In the genomic region with DNA sequence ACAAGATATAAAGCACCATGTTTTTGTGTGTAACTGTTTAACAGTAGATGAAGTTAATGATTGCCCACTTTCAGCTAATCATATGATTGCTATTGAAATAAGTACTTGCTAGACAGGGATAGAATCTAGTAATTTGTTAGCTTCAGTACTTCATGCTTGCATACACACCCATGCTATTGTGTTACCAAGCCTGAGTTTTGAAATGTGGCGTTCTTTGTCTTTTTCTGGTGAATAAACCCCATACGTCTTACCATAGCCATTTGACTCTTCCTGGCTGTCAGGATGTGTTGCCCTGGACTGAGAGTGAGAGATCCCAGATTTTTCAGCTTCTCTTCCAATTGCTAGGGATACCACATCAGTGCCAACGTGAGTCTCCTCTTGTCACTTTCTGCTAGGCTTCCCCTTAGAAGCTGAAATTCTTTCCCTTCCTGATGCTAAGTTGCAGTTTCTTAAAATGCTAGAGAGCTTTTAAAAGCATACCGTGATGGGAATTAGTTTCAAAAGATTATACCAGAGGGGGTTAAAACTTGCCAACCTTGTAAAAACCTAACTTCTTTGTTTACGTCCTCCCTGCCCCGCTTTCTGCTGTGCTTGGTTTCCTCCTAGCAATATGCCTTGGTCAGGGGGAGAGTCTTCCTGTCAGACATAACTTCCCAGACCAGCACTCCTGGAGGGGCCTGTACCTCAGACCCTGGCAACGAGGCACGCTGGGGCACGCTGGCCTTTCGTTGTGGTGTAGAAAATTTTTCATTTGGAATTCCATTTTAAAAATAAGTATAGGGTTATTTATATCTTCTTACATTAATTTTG, we compare ENCODE assay signal across 8 cellular contexts.
DNase-seq lines count a peak whose midpoint lies in the region; FAIRE-seq and TF ChIP-seq lines count a peak whose summit lies in the region.

No MANE protein-coding gene starts in this region.

- TF ChIP-seq RAD21 in SK-N-SH (IDR thresholded peaks at IDR 0.05; ENCODE audit: low read length) = no peak

- DNase-seq in GM19239 (ENCODE audit: insufficient read length, low spot score) = no peak
- DNase-seq in SK-N-SH = peak; percentile 30
- peak; percentile 31 for DNase-seq in glutamatergic neuron
- no peak for DNase-seq in sigmoid colon
- no peak for DNase-seq in stimulated activated CD4-positive, alpha-beta T cell treated with anti-CD3 and anti-CD28 coated beads, Interleukin-15, amount 100 ng/mL, for 24 hours
- DNase-seq in NK-92 treated with Interleukin-12 subunit alpha and Interleukin-12 subunit beta, amount 100 ng/mL, for 24 hours (lab: John Stamatoyannopoulos, UW) = no peak
- DNase-seq in NOMO-1 treated with dmso at 0.1 percent for 144 hours (lab: John Stamatoyannopoulos, UW; ENCODE audit: unreplicated experiment) = no peak
- DNase-seq in HuH-7.5 (ENCODE audit: low spot score) = no peak

- intact Hi-C loops in sigmoid colon (cut with DNase I) = no loop called here

- H3K79me2 ChIP-seq in SK-N-SH (ENCODE audit: insufficient read depth) = peaks cover 63% of the 10 kb centered on the region

- H3K9me2 ChIP-seq in SK-N-SH = no peaks in the 10 kb centered on the region

- TF ChIP-seq CTCF in SK-N-SH (IDR thresholded peaks at IDR 0.05) = no peak
- no peak for TF ChIP-seq CTCF in glutamatergic neuron (IDR thresholded peaks at IDR 0.05; ENCODE audit: partially characterized antibody, unreplicated experiment)
- no peak for TF ChIP-seq CTCF in sigmoid colon (IDR thresholded peaks at IDR 0.05)

- H3K9me3 Mint-ChIP-seq in glutamatergic neuron (ENCODE audit: unreplicated experiment) = peaks cover 32% of the 10 kb centered on the region

- H3K9me3 ChIP-seq in SK-N-SH (no peaks in the 10 kb centered on the region), sigmoid colon (no peaks in the 10 kb centered on the region)

- H3K36me3 ChIP-seq in SK-N-SH (replicated peaks in 1 of 2; ENCODE audit: control insufficient read depth in 1 of 2, insufficient read depth in 2 of 2, low read length in 1 of 2) (no peaks in the 10 kb centered on the region), sigmoid colon (no peaks in the 10 kb centered on the region)

- H3K27ac Mint-ChIP-seq in glutamatergic neuron (ENCODE audit: unreplicated experiment) = peak overlapping the region; percentile 99

- peaks cover 3% of the 10 kb centered on the region for H3K36me3 Mint-ChIP-seq in glutamatergic neuron (ENCODE audit: unreplicated experiment)

- H3K4me1 ChIP-seq in SK-N-SH (ENCODE audit: control insufficient read depth in 1 of 2, insufficient read depth in 2 of 2, low read depth in 1 of 2, low read length in 1 of 2) (peaks cover 20 to 24% of the 10 kb centered on the region in 2 experiments), sigmoid colon (peaks cover 0 to 91% (median 76%) of the 10 kb centered on the region in 4 donors)

- POLR2A ChIA-PET in SK-N-SH (lab: Yijun Ruan, JAX) = interaction anchor here (0.9 to 1.3 kb wide), 2 partner anchors 12 to 18 kb away, joined by 4 read pairs; no protein-coding TSS in a partner anchor

- 66% methylated on average over 10 of the region's 10 CpGs for WGBS in SK-N-SH (ENCODE audit: low lambda C conversion rate)
- WGBS in sigmoid colon, 2 donors = 19 to 25% methylated on average over 10 of the region's 10 CpGs

- H3F3A ChIP-seq in SK-N-SH (replicated peaks; ENCODE audit: insufficient read depth) = peaks cover 26% of the 10 kb centered on the region

- CTCF ChIA-PET in SK-N-SH (lab: Yijun Ruan, JAX) = interaction anchor here (0.9 to 1.3 kb wide), 4 partner anchors 10 to 130 kb away, joined by 3 to 4 read pairs (median 4); no protein-coding TSS in a partner anchor

- TF ChIP-seq EP300 in SK-N-SH (IDR thresholded peaks at IDR 0.05; ENCODE audit: borderline replicate concordance in 1 of 2, low read depth in 1 of 2, low read length in 1 of 2) (no peak), sigmoid colon (IDR thresholded peaks at IDR 0.05) (no peak)

- H2AFZ ChIP-seq in SK-N-SH (ENCODE audit: low read depth) = no peak overlapping the region

- peak; percentile 59 for FAIRE-seq in GM19239 (lab: Jason Lieb, UNC)

- TF ChIP-seq POLR2A in sigmoid colon (IDR thresholded peaks at IDR 0.05) = no peak

- H3K9ac ChIP-seq in SK-N-SH = no peak overlapping the region; the same call in 1 of the 2 replicates

- H3K4me2 ChIP-seq in SK-N-SH = peak overlapping the region; percentile 59; the same call in 1 of the 2 replicates

- H3K27me3 ChIP-seq in SK-N-SH (ENCODE audit: insufficient read depth) = no peaks in the 10 kb centered on the region
- no peaks in the 10 kb centered on the region for H3K27me3 ChIP-seq in sigmoid colon

- H3K27me3 Mint-ChIP-seq in glutamatergic neuron (ENCODE audit: unreplicated experiment) = peaks cover 18% of the 10 kb centered on the region

- peak overlapping the region; percentile 95 for H3K4me3 Mint-ChIP-seq in glutamatergic neuron (ENCODE audit: unreplicated experiment)

- 0 out of 2 replicates have a peak, but pooled peaks cover 4% of the 10 kb centered on the region for H4K20me1 ChIP-seq in SK-N-SH (ENCODE audit: insufficient read depth)

- H3K4me3 ChIP-seq in SK-N-SH (ENCODE audit: low read depth in 2 of 2, low read length in 1 of 2) (no peak overlapping the region), sigmoid colon (peak overlapping the region in 1 of 4 donors; percentile 15)

- H3K27ac ChIP-seq in SK-N-SH (ENCODE audit: low read depth in 2 of 2, low read length in 1 of 2) (peak overlapping the region; percentile 82 to 97), sigmoid colon (peak overlapping the region; percentile 76 to 95 (median 87))

- peaks cover 66% of the 10 kb centered on the region for H3K4me1 Mint-ChIP-seq in glutamatergic neuron (ENCODE audit: low read depth, unreplicated experiment)

TF ChIP-seq in SK-N-SH, 30 proteins besides CTCF, POLR2A, EP300 and RAD21:
- TF ChIP-seq RXRA (IDR thresholded peaks at IDR 0.05; ENCODE audit: borderline replicate concordance, low read depth) (no peak), EZH2phosphoT487 (IDR thresholded peaks at IDR 0.05; ENCODE audit: borderline replicate concordance, low read depth) (no peak), TEAD4 (IDR thresholded peaks at IDR 0.05; ENCODE audit: borderline replicate concordance, insufficient read depth) (no peak), MXI1 (IDR thresholded peaks at IDR 0.05; ENCODE audit: low read depth, low read length) (no peak), TCF12 (IDR thresholded peaks at IDR 0.05) (peak; percentile 59)
- TF ChIP-seq, protein P1, sequence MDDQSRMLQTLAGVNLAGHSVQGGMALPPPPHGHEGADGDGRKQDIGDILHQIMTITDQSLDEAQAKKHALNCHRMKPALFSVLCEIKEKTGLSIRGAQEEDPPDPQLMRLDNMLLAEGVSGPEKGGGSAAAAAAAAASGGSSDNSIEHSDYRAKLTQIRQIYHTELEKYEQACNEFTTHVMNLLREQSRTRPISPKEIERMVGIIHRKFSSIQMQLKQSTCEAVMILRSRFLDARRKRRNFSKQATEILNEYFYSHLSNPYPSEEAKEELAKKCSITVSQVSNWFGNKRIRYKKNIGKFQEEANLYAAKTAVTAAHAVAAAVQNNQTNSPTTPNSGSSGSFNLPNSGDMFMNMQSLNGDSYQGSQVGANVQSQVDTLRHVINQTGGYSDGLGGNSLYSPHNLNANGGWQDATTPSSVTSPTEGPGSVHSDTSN (IDR thresholded peaks at IDR 0.05) = peak; percentile 29; the same call in 1 of the 2 replicates
- TF ChIP-seq, protein P2, sequence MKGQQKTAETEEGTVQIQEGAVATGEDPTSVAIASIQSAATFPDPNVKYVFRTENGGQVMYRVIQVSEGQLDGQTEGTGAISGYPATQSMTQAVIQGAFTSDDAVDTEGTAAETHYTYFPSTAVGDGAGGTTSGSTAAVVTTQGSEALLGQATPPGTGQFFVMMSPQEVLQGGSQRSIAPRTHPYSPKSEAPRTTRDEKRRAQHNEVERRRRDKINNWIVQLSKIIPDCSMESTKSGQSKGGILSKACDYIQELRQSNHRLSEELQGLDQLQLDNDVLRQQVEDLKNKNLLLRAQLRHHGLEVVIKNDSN (IDR thresholded peaks at IDR 0.05; ENCODE audit: borderline replicate concordance, low read depth) = no peak

Comparison
In these comparisons a context has a peak if more than half of its experiments do, and no peak if none do; other contexts are left out.
1. DNase-seq: peak in SK-N-SH (single experiment) and glutamatergic neuron (single experiment); none in GM19239 (single experiment), sigmoid colon (single experiment), stimulated activated CD4-positive, alpha-beta T cell treated with anti-CD3 and anti-CD28 coated beads, Interleukin-15, amount 100 ng/mL, for 24 hours (single experiment), NK-92 treated with Interleukin-12 subunit alpha and Interleukin-12 subunit beta, amount 100 ng/mL, for 24 hours (single experiment), NOMO-1 treated with dmso at 0.1 percent for 144 hours (single experiment) and HuH-7.5 (single experiment).